10 cellular contexts compared by ENCODE assay signal in genomic region chr4:1874207-1874606, GRCh38. TPM values are rescaled to one million over a fixed set of nuclear protein-coding genes. Genes with fewer than 3 reads are reported as not detected.
DNase-seq lines count a peak whose midpoint lies in the region; ATAC-seq and TF ChIP-seq lines count a peak whose summit lies in the region.
"Had no signal": no experiment of that assay in that cellular context is flagged by ENCODE, and none has a peak within 500 bp of the region (broad histone marks: within the 10 kb centered on the region; RNA-seq: fewer than 3 reads in every experiment).

No MANE protein-coding gene starts in this region.

- no peak overlapping the region for H2AFZ ChIP-seq in OCI-LY1 (ENCODE audit: low read length)

- H3K27ac ChIP-seq in OCI-LY1 (ENCODE audit: low read depth, low read length, poor library complexity, severe bottlenecking): no peak overlapping the region
- H3K27ac ChIP-seq in upper lobe of left lung: peak overlapping the region in 3 of 4 donors; percentile 13 to 56 (median 24)
- H3K27ac ChIP-seq in right atrium auricular region: no peak overlapping the region
- H3K27ac ChIP-seq: esophagus muscularis mucosa had no signal

- H3K4me2 ChIP-seq in OCI-LY1 (ENCODE audit: low read length): peak overlapping the region; percentile 83

- H3K36me3 Mint-ChIP-seq in activated naive CD4-positive, alpha-beta T cell treated with anti-CD3 and anti-CD28 coated beads, Interleukin-2, amount 50 U/mL, for 24 hours: no peaks in the 10 kb centered on the region
- H3K36me3 Mint-ChIP-seq in effector memory CD8-positive, alpha-beta T cell (ENCODE audit: insufficient read depth): peaks cover 19% of the 10 kb centered on the region

- 79% methylated on average over 3 of the region's 3 CpGs for WGBS in upper lobe of left lung, 2 donors

- no peaks in the 10 kb centered on the region; the same call in 1 of the 2 replicates for H4K20me1 ChIP-seq in OCI-LY1 (ENCODE audit: insufficient read depth, low read length)

- no peaks in the 10 kb centered on the region for H3F3A ChIP-seq in OCI-LY1 (ENCODE audit: insufficient read depth, low read length)

- no peaks in the 10 kb centered on the region for H3K9me2 ChIP-seq in OCI-LY1 (ENCODE audit: low read depth, low read length)

- TF ChIP-seq CTCF in OCI-LY1 (IDR thresholded peaks at IDR 0.05; ENCODE audit: low read length) (no peak), upper lobe of left lung (IDR thresholded peaks at IDR 0.05) (no peak), right atrium auricular region (IDR thresholded peaks at IDR 0.05) (no peak)

- DNase-seq in activated naive CD4-positive, alpha-beta T cell (lab: John Stamatoyannopoulos, UW): no peak
- no peak for DNase-seq in effector memory CD8-positive, alpha-beta T cell
- DNase-seq in upper lobe of left lung (no peak), right atrium auricular region (ENCODE audit: low spot score) (no peak)

- H3K9ac ChIP-seq in OCI-LY1 (ENCODE audit: low read length): peak overlapping the region; percentile 99; the same call in 1 of the 2 replicates

- no peaks in the 10 kb centered on the region for H3K27me3 Mint-ChIP-seq in activated naive CD4-positive, alpha-beta T cell treated with anti-CD3 and anti-CD28 coated beads, Interleukin-2, amount 50 U/mL, for 24 hours
- H3K27me3 Mint-ChIP-seq in effector memory CD8-positive, alpha-beta T cell: no peaks in the 10 kb centered on the region

- peak overlapping the region; percentile 49 for H3K4me3 Mint-ChIP-seq in activated naive CD4-positive, alpha-beta T cell treated with anti-CD3 and anti-CD28 coated beads, Interleukin-2, amount 50 U/mL, for 24 hours
- peak overlapping the region in 1 of 2 donors; percentile 5 for H3K4me3 Mint-ChIP-seq in effector memory CD8-positive, alpha-beta T cell

- H3K4me1 ChIP-seq in OCI-LY1 (ENCODE audit: insufficient read depth, low read length, severe bottlenecking): peaks cover 47% of the 10 kb centered on the region
- H3K4me1 ChIP-seq in upper lobe of left lung: peaks cover 13 to 48% (median 22%) of the 10 kb centered on the region in 4 donors
- peaks cover 0 to 15% of the 10 kb centered on the region in 2 donors for H3K4me1 ChIP-seq in right atrium auricular region

- H3K4me3 ChIP-seq in OCI-LY1 (ENCODE audit: low read depth, low read length, poor library complexity, severe bottlenecking) (peak overlapping the region; percentile 97), upper lobe of left lung (no peak overlapping the region), right atrium auricular region (no peak overlapping the region)
- H3K4me3 ChIP-seq: esophagus muscularis mucosa had no signal

- no peaks in the 10 kb centered on the region for H3K9me3 Mint-ChIP-seq in activated naive CD4-positive, alpha-beta T cell treated with anti-CD3 and anti-CD28 coated beads, Interleukin-2, amount 50 U/mL, for 24 hours
- no peaks in the 10 kb centered on the region for H3K9me3 Mint-ChIP-seq in effector memory CD8-positive, alpha-beta T cell

- H3K27me3 ChIP-seq in OCI-LY1 (ENCODE audit: insufficient read depth, low read length): no peaks in the 10 kb centered on the region
- H3K27me3 ChIP-seq in upper lobe of left lung: no peaks in the 10 kb centered on the region
- no peaks in the 10 kb centered on the region for H3K27me3 ChIP-seq in right atrium auricular region
- H3K27me3 ChIP-seq: esophagus muscularis mucosa had no signal

- H3K79me2 ChIP-seq in OCI-LY1 (ENCODE audit: insufficient read depth, low read length): peaks cover 67% of the 10 kb centered on the region

- H3K4me1 Mint-ChIP-seq in activated naive CD4-positive, alpha-beta T cell treated with anti-CD3 and anti-CD28 coated beads, Interleukin-2, amount 50 U/mL, for 24 hours: peaks cover 38% of the 10 kb centered on the region
- H3K4me1 Mint-ChIP-seq in effector memory CD8-positive, alpha-beta T cell (ENCODE audit: low read depth in 2 of 2): peaks cover 28 to 38% of the 10 kb centered on the region in 2 donors

- no peak overlapping the region for H3K27ac Mint-ChIP-seq in activated naive CD4-positive, alpha-beta T cell treated with anti-CD3 and anti-CD28 coated beads, Interleukin-2, amount 50 U/mL, for 24 hours
- peak overlapping the region; percentile 49 to 96 for H3K27ac Mint-ChIP-seq in effector memory CD8-positive, alpha-beta T cell

- TF ChIP-seq POLR2A in upper lobe of left lung (IDR thresholded peaks at IDR 0.05): no peak

- no peak for TF ChIP-seq EP300 in upper lobe of left lung (IDR thresholded peaks at IDR 0.05)

- no peaks in the 10 kb centered on the region for H3K9me3 ChIP-seq in OCI-LY1 (ENCODE audit: low read length)
- H3K9me3 ChIP-seq in upper lobe of left lung: no peaks in the 10 kb centered on the region
- H3K9me3 ChIP-seq in right atrium auricular region: no peaks in the 10 kb centered on the region
- H3K9me3 ChIP-seq: esophagus muscularis mucosa had no signal

- H3K36me3 ChIP-seq in OCI-LY1 (ENCODE audit: insufficient read depth, low read length) (no peaks in the 10 kb centered on the region), upper lobe of left lung (no peaks in the 10 kb centered on the region), right atrium auricular region (no peaks in the 10 kb centered on the region)
- H3K36me3 ChIP-seq: esophagus muscularis mucosa had no signal

- no peak for ATAC-seq in effector memory CD8-positive, alpha-beta T cell (replicated peaks)
- no peak for ATAC-seq in upper lobe of left lung (ENCODE audit: low FRiP score in 2 of 2)
- no peak for ATAC-seq in esophagus mucosa
- ATAC-seq in HG03342 (IDR thresholded peaks at IDR 0.05; ENCODE audit: unreplicated experiment): no peak
- ATAC-seq: activated CD4-positive, CD25-positive, alpha-beta regulatory T cell treated with anti-CD3 and anti-CD28 coated beads, Interleukin-2, amount 50 U/mL, for 24 hours had no signal

RNA-seq across cellular contexts. Expression of gene NSD2, which starts 3.0 kb away (rescaled TPM):
- total RNA-seq in upper lobe of left lung (100 to 1,000 TPM in 2 of 6 donors, 10 to 100 TPM in 4; 35.7 to 164 (median 53.1) TPM), esophagus mucosa (42.7 TPM), right atrium auricular region (10 to 100 TPM; 23.8 to 36.3 TPM)

RNA-seq across cellular contexts. Expression of gene LETM1, which starts 18.3 kb away (rescaled TPM):
- 10 to 100 TPM; 31.4 to 98.5 (median 47.8) TPM for total RNA-seq in upper lobe of left lung
- total RNA-seq in esophagus mucosa: 55.0 TPM
- total RNA-seq in right atrium auricular region: 10 to 100 TPM; 32.1 to 34.5 TPM

Comparison
In these comparisons a context has a peak if more than half of its experiments do, and no peak if none do; other contexts are left out.
1. H3K27ac ChIP-seq: peak in upper lobe of left lung (3 of 4); none in OCI-LY1 (single experiment) and right atrium auricular region (0 of 2).